ENCODE assay signal across 20 cellular contexts in the genomic region with DNA sequence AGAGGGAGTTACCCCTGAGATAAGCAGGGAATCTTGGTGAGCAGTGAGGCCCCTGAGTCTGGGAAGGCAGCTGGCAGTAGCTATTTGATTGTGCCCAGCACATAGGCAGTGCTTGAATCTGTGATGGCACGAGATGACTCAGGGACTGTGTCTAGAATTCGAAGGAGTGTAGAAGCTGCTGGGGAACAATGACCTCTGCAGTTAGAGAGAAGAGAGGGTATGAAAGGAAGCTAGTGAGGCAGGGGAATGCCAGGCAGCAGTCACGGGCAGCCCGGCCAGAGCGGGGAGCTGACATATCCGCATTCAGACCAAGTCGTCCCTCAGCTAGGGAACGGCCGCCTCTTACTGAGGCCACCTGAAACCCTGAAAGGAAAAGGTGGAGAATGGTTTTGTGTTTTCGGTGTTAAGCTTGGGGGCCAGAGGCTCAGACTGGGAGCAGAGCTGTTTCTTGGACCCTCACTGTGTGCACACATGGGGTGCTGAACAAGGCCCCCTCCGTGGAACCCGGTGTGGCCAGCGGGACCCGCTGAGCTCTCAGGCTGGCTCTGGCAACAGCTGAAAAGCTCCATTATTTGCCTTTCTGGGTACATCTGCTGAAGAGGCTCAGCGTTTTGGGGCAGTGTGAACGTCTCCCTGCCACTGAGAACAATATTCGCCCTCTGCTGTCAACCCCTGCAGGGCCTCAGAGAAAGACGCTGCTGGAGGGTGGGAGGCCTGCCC. TPM values are rescaled to one million over a fixed set of nuclear protein-coding genes. Genes with fewer than 3 reads are reported as not detected.
DNase-seq lines count a peak whose midpoint lies in the region; FAIRE-seq and TF ChIP-seq lines count a peak whose summit lies in the region.
"Had no signal": no experiment of that assay in that cellular context is flagged by ENCODE, and none has a peak within 500 bp of the region (broad histone marks: within the 10 kb centered on the region; RNA-seq: fewer than 3 reads in every experiment).

No MANE protein-coding gene starts in this region.

- H3K27ac Mint-ChIP-seq in activated T-helper 1 cell treated with anti-CD3 and anti-CD28 coated beads, Interleukin-12 subunit alpha, Interleukin-12 subunit beta, Interleukin-2, Interleukin-4 antibody, amounts not matched to agents 30 ng/mL and 10 ng/mL and 1 ng/mL, durations not matched to agents 14 hours and 24 hours and 36 hours = no peak overlapping the region
- H3K27ac Mint-ChIP-seq: activated naive CD8-positive, alpha-beta T cell treated with anti-CD3 and anti-CD28 coated beads, Interleukin-2, amount 50 U/mL, for 24 hours; CD8-positive, alpha-beta T cell; effector memory CD8-positive, alpha-beta T cell; IgD-negative memory B cell; nephron had no signal

- TF ChIP-seq CTCF in bronchial epithelial cell (IDR thresholded peaks at IDR 0.05; ENCODE audit: insufficient read depth, low read length, severe bottlenecking) = no peak

- no peaks in the 10 kb centered on the region for H3K27me3 ChIP-seq in bronchial epithelial cell (ENCODE audit: control insufficient read depth, insufficient read depth, low read length)
- H3K27me3 ChIP-seq: hepatocyte, thyroid gland had no signal

- H3K9me3 Mint-ChIP-seq in activated T-helper 1 cell treated with anti-CD3 and anti-CD28 coated beads, Interleukin-12 subunit alpha, Interleukin-12 subunit beta, Interleukin-2, Interleukin-4 antibody, amounts not matched to agents 30 ng/mL and 10 ng/mL and 1 ng/mL, durations not matched to agents 14 hours and 24 hours and 36 hours = no peaks in the 10 kb centered on the region
- H3K9me3 Mint-ChIP-seq: activated naive CD8-positive, alpha-beta T cell treated with anti-CD3 and anti-CD28 coated beads, Interleukin-2, amount 50 U/mL, for 24 hours; CD8-positive, alpha-beta T cell; effector memory CD8-positive, alpha-beta T cell; IgD-negative memory B cell; nephron had no signal

- in situ Hi-C loops in G401 (cut with HindIII; ENCODE audit: low sequenced_read_pairs) = no loop called here

- H3K4me1 Mint-ChIP-seq in activated T-helper 1 cell treated with anti-CD3 and anti-CD28 coated beads, Interleukin-12 subunit alpha, Interleukin-12 subunit beta, Interleukin-2, Interleukin-4 antibody, amounts not matched to agents 30 ng/mL and 10 ng/mL and 1 ng/mL, durations not matched to agents 14 hours and 24 hours and 36 hours (ENCODE audit: low read depth) = no peaks in the 10 kb centered on the region
- H3K4me1 Mint-ChIP-seq: nephron had no signal

- no peak overlapping the region for H3K4me3 ChIP-seq in bronchial epithelial cell (ENCODE audit: low read depth, low read length)
- H3K4me3 ChIP-seq: hepatocyte, thyroid gland had no signal

- no peak overlapping the region for H3K4me3 Mint-ChIP-seq in activated T-helper 1 cell treated with anti-CD3 and anti-CD28 coated beads, Interleukin-12 subunit alpha, Interleukin-12 subunit beta, Interleukin-2, Interleukin-4 antibody, amounts not matched to agents 30 ng/mL and 10 ng/mL and 1 ng/mL, durations not matched to agents 14 hours and 24 hours and 36 hours
- H3K4me3 Mint-ChIP-seq: activated naive CD8-positive, alpha-beta T cell treated with anti-CD3 and anti-CD28 coated beads, Interleukin-2, amount 50 U/mL, for 24 hours; CD8-positive, alpha-beta T cell; effector memory CD8-positive, alpha-beta T cell; IgD-negative memory B cell; nephron had no signal

- H3K36me3 Mint-ChIP-seq in activated T-helper 1 cell treated with anti-CD3 and anti-CD28 coated beads, Interleukin-12 subunit alpha, Interleukin-12 subunit beta, Interleukin-2, Interleukin-4 antibody, amounts not matched to agents 30 ng/mL and 10 ng/mL and 1 ng/mL, durations not matched to agents 14 hours and 24 hours and 36 hours (ENCODE audit: low read depth) = no peaks in the 10 kb centered on the region
- H3K36me3 Mint-ChIP-seq: CD8-positive, alpha-beta T cell; IgD-negative memory B cell had no signal

- H3K27me3 Mint-ChIP-seq in activated T-helper 1 cell treated with anti-CD3 and anti-CD28 coated beads, Interleukin-12 subunit alpha, Interleukin-12 subunit beta, Interleukin-2, Interleukin-4 antibody, amounts not matched to agents 30 ng/mL and 10 ng/mL and 1 ng/mL, durations not matched to agents 14 hours and 24 hours and 36 hours (ENCODE audit: insufficient read depth) = peaks cover 5% of the 10 kb centered on the region
- H3K27me3 Mint-ChIP-seq: IgD-negative memory B cell had no signal

- intact Hi-C loops in activated T-helper 1 cell treated with anti-CD3 and anti-CD28 coated beads, Interleukin-12 subunit alpha, Interleukin-12 subunit beta, Interleukin-2, Interleukin-4 antibody, amounts not matched to agents 30 ng/mL and 10 ng/mL and 1 ng/mL, durations not matched to agents 14 hours and 24 hours and 36 hours (cut with micrococcal nuclease) = no loop called here

- DNase-seq in G401 (ENCODE audit: low spot score) (peak; percentile 23), bronchial epithelial cell (ENCODE audit: low read depth) (peak; percentile 22), inferior parietal cortex (ENCODE audit: extremely low spot score) (peak; percentile 50), putamen (ENCODE audit: low spot score) (peak; percentile 79), activated gamma-delta T cell treated with Interleukin-2 at 50 U/mL for 16 hours (no peak), NCI-H2227 treated with DMSO at 0.1 percent for 48 hours (lab: John Stamatoyannopoulos, UW) (no peak)
- DNase-seq in activated T-helper 1 cell treated with anti-CD3 and anti-CD28 coated beads, Interleukin-12 subunit alpha, Interleukin-12 subunit beta, Interleukin-2, Interleukin-4 antibody, amounts not matched to agents 30 ng/mL and 10 ng/mL and 1 ng/mL, durations not matched to agents 14 hours and 24 hours and 36 hours (ENCODE audit: low spot score) = no peak
- no peak for DNase-seq in activated CD4-positive, alpha-beta T cell treated with anti-CD3 and anti-CD28 coated beads for 4 hours
- DNase-seq: activated naive CD8-positive, alpha-beta T cell treated with anti-CD3 and anti-CD28 coated beads, Interleukin-2, amount 50 U/mL, for 24 hours; CD8-positive, alpha-beta T cell; central memory CD4-positive, alpha-beta T cell; effector memory CD8-positive, alpha-beta T cell; MM.1S; NCI-H345; retina; T-helper 9 cell; thyroid gland had no signal

- peak; percentile 40 for FAIRE-seq in bronchial epithelial cell (lab: Jason Lieb, UNC)

- H3K36me3 ChIP-seq in bronchial epithelial cell (ENCODE audit: control insufficient read depth, insufficient read depth, low read length) = peaks cover 1% of the 10 kb centered on the region
- H3K36me3 ChIP-seq: thyroid gland had no signal

RNA-seq across cellular contexts. Expression of gene ARHGEF4, which starts 32.9 kb away (rescaled TPM):
- 0.10 TPM in 1 of 2 replicates, not detected in the other for total RNA-seq in G401 (2014; rRNA removed; shearing (Covaris generic))
- 74.8 and 107 TPM in 2 replicates for total RNA-seq in bronchial epithelial cell
- 0.05 and 0.10 TPM in 2 replicates for total RNA-seq in activated T-helper 1 cell treated with anti-CD3 and anti-CD28 coated beads, Interleukin-12 subunit alpha, Interleukin-12 subunit beta, Interleukin-2, Interleukin-4 antibody, amounts not matched to agents 30 ng/mL and 10 ng/mL and 1 ng/mL, durations not matched to agents 14 hours and 24 hours and 36 hours

Comparison
In these comparisons a context has a peak if more than half of its experiments do, and no peak if none do; other contexts are left out.
1. DNase-seq: peak in G401 (single experiment), bronchial epithelial cell (single experiment), inferior parietal cortex (single experiment) and putamen (single experiment); none in activated gamma-delta T cell treated with Interleukin-2 at 50 U/mL for 16 hours (single experiment), activated T-helper 1 cell treated with anti-CD3 and anti-CD28 coated beads, Interleukin-12 subunit alpha, Interleukin-12 subunit beta, Interleukin-2, Interleukin-4 antibody, amounts not matched to agents 30 ng/mL and 10 ng/mL and 1 ng/mL, durations not matched to agents 14 hours and 24 hours and 36 hours (single experiment), activated CD4-positive, alpha-beta T cell treated with anti-CD3 and anti-CD28 coated beads for 4 hours (0 of 2) and NCI-H2227 treated with DMSO at 0.1 percent for 48 hours (single experiment).
2. RNA of gene ARHGEF4, which starts 32.9 kb away (total RNA-seq): 74.8 to 107 TPM in bronchial epithelial cell; 0.05 to 0.10 TPM in activated T-helper 1 cell treated with anti-CD3 and anti-CD28 coated beads, Interleukin-12 subunit alpha, Interleukin-12 subunit beta, Interleukin-2, Interleukin-4 antibody, amounts not matched to agents 30 ng/mL and 10 ng/mL and 1 ng/mL, durations not matched to agents 14 hours and 24 hours and 36 hours and 0.10 TPM in G401; every median in the first group is over 10 times any median in the second.